ENCODE assay signal across 1 cellular context in genomic region chr3:61997112-61997511, GRCh38.
TF ChIP-seq lines count a peak whose summit lies in the region.

No MANE protein-coding gene starts in this region.

TF ChIP-seq in WTC11, 78 proteins besides CTCF, POLR2A, EP300 and RAD21 (continued from another document):
- TF ChIP-seq IRF1 (CRISPR knock-in tag; IDR thresholded peaks at IDR 0.05): no peak
